In genomic region chr3:27392414-27392813, GRCh38 we compare ENCODE assay signal across 7 cellular contexts. TPM values are rescaled to one million over a fixed set of nuclear protein-coding genes. Genes with fewer than 3 reads are reported as not detected.
DNase-seq lines count a peak whose midpoint lies in the region; ATAC-seq and TF ChIP-seq lines count a peak whose summit lies in the region.
"Not testable (repeated sequence)": the region's sequence is repeated elsewhere in the genome, so short reads cannot be mapped to it uniquely, and the experiment has no call there.

No MANE protein-coding gene starts in this region.

- WGBS in sigmoid colon, 2 donors, result 95% methylated on average over 10 of the region's 10 CpGs

- not testable (repeated sequence) for H3K9me3 Mint-ChIP-seq in HFFc6; T-helper 2 cell treated with Interferon-gamma antibody and Interleukin-4, amounts not matched to agents 5 μg/mL and 100 μg/mL, for 36 hours; activated CD8-positive, alpha-beta memory T cell treated with anti-CD3 and anti-CD28 coated beads, Interleukin-2, amount 10 ng/mL, durations not matched to agents 7 days and 5 days (ENCODE audit: low read depth); activated naive CD8-positive, alpha-beta T cell treated with anti-CD3 and anti-CD28 coated beads, Interleukin-2, amount 10 ng/mL, durations not matched to agents 7 days and 5 days; central memory CD8-positive, alpha-beta T cell; memory B cell

- not testable (repeated sequence) for H3K4me3 ChIP-seq in sigmoid colon

- H3K4me3 Mint-ChIP-seq in HFFc6; T-helper 2 cell treated with Interferon-gamma antibody and Interleukin-4, amounts not matched to agents 5 μg/mL and 100 μg/mL, for 36 hours; activated CD8-positive, alpha-beta memory T cell treated with anti-CD3 and anti-CD28 coated beads, Interleukin-2, amount 10 ng/mL, durations not matched to agents 7 days and 5 days; activated naive CD8-positive, alpha-beta T cell treated with anti-CD3 and anti-CD28 coated beads, Interleukin-2, amount 10 ng/mL, durations not matched to agents 7 days and 5 days; central memory CD8-positive, alpha-beta T cell; memory B cell: not testable (repeated sequence)

- CTCF ChIA-PET in activated CD8-positive, alpha-beta memory T cell treated with anti-CD3 and anti-CD28 coated beads, Interleukin-2, amount 10 ng/mL, durations not matched to agents 7 days and 5 days (lab: Charles Lee), result not testable (repeated sequence)

- not testable (repeated sequence) for H3K27me3 Mint-ChIP-seq in HFFc6 (ENCODE audit: insufficient read depth); T-helper 2 cell treated with Interferon-gamma antibody and Interleukin-4, amounts not matched to agents 5 μg/mL and 100 μg/mL, for 36 hours (ENCODE audit: low read depth); activated CD8-positive, alpha-beta memory T cell treated with anti-CD3 and anti-CD28 coated beads, Interleukin-2, amount 10 ng/mL, durations not matched to agents 7 days and 5 days; activated naive CD8-positive, alpha-beta T cell treated with anti-CD3 and anti-CD28 coated beads, Interleukin-2, amount 10 ng/mL, durations not matched to agents 7 days and 5 days; central memory CD8-positive, alpha-beta T cell; memory B cell

- peaks cover 0 to 64% (median 5%) of the 10 kb centered on the region in 4 donors for H3K36me3 ChIP-seq in sigmoid colon

- H3K27me3 ChIP-seq in sigmoid colon, result not testable (repeated sequence)

- POLR2A ChIA-PET in activated naive CD8-positive, alpha-beta T cell treated with anti-CD3 and anti-CD28 coated beads, Interleukin-2, amount 10 ng/mL, durations not matched to agents 7 days and 5 days (lab: Charles Lee), result not testable (repeated sequence)

- DNase-seq in HFFc6; T-helper 2 cell treated with Interferon-gamma antibody and Interleukin-4, amounts not matched to agents 5 μg/mL and 100 μg/mL, for 36 hours (ENCODE audit: low spot score); activated CD8-positive, alpha-beta memory T cell treated with anti-CD3 and anti-CD28 coated beads, Interleukin-2, amount 10 ng/mL, durations not matched to agents 7 days and 5 days; activated naive CD8-positive, alpha-beta T cell treated with anti-CD3 and anti-CD28 coated beads, Interleukin-2, amount 10 ng/mL, durations not matched to agents 7 days and 5 days; central memory CD8-positive, alpha-beta T cell (ENCODE audit: low spot score in 2 of 2); memory B cell (ENCODE audit: low spot score in 2 of 2); sigmoid colon: not testable (repeated sequence)

- not testable (repeated sequence) for TF ChIP-seq EP300 in sigmoid colon (IDR thresholded peaks at IDR 0.05)

- peak overlapping the region in 3 of 4 donors; percentile 10 to 49 (median 44) for H3K27ac ChIP-seq in sigmoid colon

- ATAC-seq in activated CD8-positive, alpha-beta memory T cell treated with anti-CD3 and anti-CD28 coated beads, Interleukin-2, amount 10 ng/mL, durations not matched to agents 7 days and 5 days; activated naive CD8-positive, alpha-beta T cell treated with anti-CD3 and anti-CD28 coated beads, Interleukin-2, amount 10 ng/mL, durations not matched to agents 7 days and 5 days (ENCODE audit: low read depth); central memory CD8-positive, alpha-beta T cell (replicated peaks; ENCODE audit: extremely low read depth, poor library complexity, severe bottlenecking); memory B cell (ENCODE audit: low read depth): not testable (repeated sequence)

- H3K36me3 Mint-ChIP-seq in HFFc6 (ENCODE audit: low read depth) (peaks cover 34% of the 10 kb centered on the region), memory B cell (peaks cover 21% of the 10 kb centered on the region)
- H3K36me3 Mint-ChIP-seq in T-helper 2 cell treated with Interferon-gamma antibody and Interleukin-4, amounts not matched to agents 5 μg/mL and 100 μg/mL, for 36 hours (ENCODE audit: low read depth), result peaks cover 46% of the 10 kb centered on the region
- peaks cover 39% of the 10 kb centered on the region for H3K36me3 Mint-ChIP-seq in activated CD8-positive, alpha-beta memory T cell treated with anti-CD3 and anti-CD28 coated beads, Interleukin-2, amount 10 ng/mL, durations not matched to agents 7 days and 5 days
- peaks cover 20% of the 10 kb centered on the region for H3K36me3 Mint-ChIP-seq in activated naive CD8-positive, alpha-beta T cell treated with anti-CD3 and anti-CD28 coated beads, Interleukin-2, amount 10 ng/mL, durations not matched to agents 7 days and 5 days
- H3K36me3 Mint-ChIP-seq in central memory CD8-positive, alpha-beta T cell (ENCODE audit: insufficient read depth), result peaks cover 40% of the 10 kb centered on the region

- intact Hi-C loops in sigmoid colon (cut with DNase I), result not testable (repeated sequence)

- H3K4me1 ChIP-seq in sigmoid colon, result peaks cover 0 to 25% (median 6%) of the 10 kb centered on the region in 4 donors

- peaks cover 26% of the 10 kb centered on the region for H3K4me1 Mint-ChIP-seq in HFFc6 (ENCODE audit: low read depth)
- peaks cover 18% of the 10 kb centered on the region for H3K4me1 Mint-ChIP-seq in T-helper 2 cell treated with Interferon-gamma antibody and Interleukin-4, amounts not matched to agents 5 μg/mL and 100 μg/mL, for 36 hours (ENCODE audit: low read depth)
- H3K4me1 Mint-ChIP-seq in activated CD8-positive, alpha-beta memory T cell treated with anti-CD3 and anti-CD28 coated beads, Interleukin-2, amount 10 ng/mL, durations not matched to agents 7 days and 5 days, result peaks cover 19% of the 10 kb centered on the region
- not testable (repeated sequence) for H3K4me1 Mint-ChIP-seq in activated naive CD8-positive, alpha-beta T cell treated with anti-CD3 and anti-CD28 coated beads, Interleukin-2, amount 10 ng/mL, durations not matched to agents 7 days and 5 days; memory B cell
- peaks cover 17% of the 10 kb centered on the region for H3K4me1 Mint-ChIP-seq in central memory CD8-positive, alpha-beta T cell

- not testable (repeated sequence) for H3K9me3 ChIP-seq in sigmoid colon

- not testable (repeated sequence) for TF ChIP-seq POLR2A in sigmoid colon (IDR thresholded peaks at IDR 0.05)

- H3K27ac Mint-ChIP-seq in HFFc6 (peak overlapping the region; percentile 44), memory B cell (peak overlapping the region; percentile 3)
- peak overlapping the region; percentile 4 for H3K27ac Mint-ChIP-seq in T-helper 2 cell treated with Interferon-gamma antibody and Interleukin-4, amounts not matched to agents 5 μg/mL and 100 μg/mL, for 36 hours
- peak overlapping the region; percentile 54 for H3K27ac Mint-ChIP-seq in activated CD8-positive, alpha-beta memory T cell treated with anti-CD3 and anti-CD28 coated beads, Interleukin-2, amount 10 ng/mL, durations not matched to agents 7 days and 5 days
- H3K27ac Mint-ChIP-seq in activated naive CD8-positive, alpha-beta T cell treated with anti-CD3 and anti-CD28 coated beads, Interleukin-2, amount 10 ng/mL, durations not matched to agents 7 days and 5 days, result peak overlapping the region; percentile 75
- H3K27ac Mint-ChIP-seq in central memory CD8-positive, alpha-beta T cell (ENCODE audit: low read depth), result peak overlapping the region; percentile 37

- TF ChIP-seq CTCF in HFFc6 (IDR thresholded peaks at IDR 0.05); sigmoid colon (IDR thresholded peaks at IDR 0.05): not testable (repeated sequence)

RNA-seq across cellular contexts. Expression of gene NEK10, which starts 23.2 kb away (rescaled TPM):
- total RNA-seq in HFFc6 (2021; fragmentation: NEBNext Ultra II Directional; extraction: Animal tissue kit (Norgen Biotek cat#: 25700)), result 1 to 10 TPM; 5.2 to 9.5 (median 6.5) TPM
- under 1 TPM; 0.70 to 0.73 TPM for total RNA-seq in activated CD8-positive, alpha-beta memory T cell treated with anti-CD3 and anti-CD28 coated beads, Interleukin-2, amount 10 ng/mL, durations not matched to agents 7 days and 5 days
- total RNA-seq in activated naive CD8-positive, alpha-beta T cell treated with anti-CD3 and anti-CD28 coated beads, Interleukin-2, amount 10 ng/mL, durations not matched to agents 7 days and 5 days, result under 1 TPM; 0.67 to 0.79 TPM
- 10 to 100 TPM in 3 of 4 donors, 1 to 10 TPM in 1; 7.2 to 20.3 (median 14.0) TPM for total RNA-seq in sigmoid colon
- polyA plus RNA-seq in sigmoid colon, result under 1 TPM in 1 of 3 donors, not detected in 2; 0.44 TPM

Comparison
In these comparisons a context has a peak if more than half of its experiments do, and no peak if none do; other contexts are left out.
1. H3K27ac Mint-ChIP-seq: peak in every context shown above with its lines; median percentile 75 in activated naive CD8-positive, alpha-beta T cell treated with anti-CD3 and anti-CD28 coated beads, Interleukin-2, amount 10 ng/mL, durations not matched to agents 7 days and 5 days; 54 in activated CD8-positive, alpha-beta memory T cell treated with anti-CD3 and anti-CD28 coated beads, Interleukin-2, amount 10 ng/mL, durations not matched to agents 7 days and 5 days; 44 in HFFc6; 37 in central memory CD8-positive, alpha-beta T cell; 4 in T-helper 2 cell treated with Interferon-gamma antibody and Interleukin-4, amounts not matched to agents 5 μg/mL and 100 μg/mL, for 36 hours; 3 in memory B cell.